ENCODE assay signal across 9 cellular contexts in the genomic region with DNA sequence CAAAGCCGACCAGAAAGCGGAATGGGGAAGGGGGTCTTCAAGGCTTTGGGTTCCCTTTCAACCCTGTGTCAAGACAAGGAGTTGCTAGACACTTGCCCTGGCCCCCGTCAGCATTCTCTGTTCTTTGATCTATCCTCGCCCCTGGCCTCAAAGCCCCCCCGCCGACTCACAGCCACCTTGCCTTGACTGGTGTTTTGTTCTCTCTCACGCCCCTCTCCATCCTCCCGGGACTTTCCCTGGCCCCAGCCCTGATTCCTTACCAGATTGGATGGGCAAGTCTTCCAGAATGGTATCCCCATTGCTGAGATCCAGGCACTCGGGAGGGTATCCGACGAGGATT. TPM values are rescaled to one million over a fixed set of nuclear protein-coding genes. Genes with fewer than 3 reads are reported as not detected.
DNase-seq lines count a peak whose midpoint lies in the region; ATAC-seq and TF ChIP-seq lines count a peak whose summit lies in the region.
"Had no signal": no experiment of that assay in that cellular context is flagged by ENCODE, and none has a peak within 500 bp of the region (broad histone marks: within the 10 kb centered on the region; RNA-seq: fewer than 3 reads in every experiment).

No MANE protein-coding gene starts in this region.

- H3K36me3 ChIP-seq in H7 (replicated peaks; ENCODE audit: control insufficient read depth, insufficient read depth, low read length) (peaks cover 9% of the 10 kb centered on the region), neuronal stem cell (replicated peaks in 1 of 2; ENCODE audit: control insufficient read depth in 2 of 2, insufficient read depth in 2 of 2, low read length in 2 of 2) (peaks cover 11 to 41% of the 10 kb centered on the region in 2 donors)

- no peaks in the 10 kb centered on the region for H3K9me3 Mint-ChIP-seq in endothelial cell (ENCODE audit: unreplicated experiment)

- H3K14ac ChIP-seq in neuronal stem cell (ENCODE audit: low read length): peak overlapping the region; percentile 77

- H2BK5ac ChIP-seq in neuronal stem cell (ENCODE audit: low read length): no peak overlapping the region

- peak overlapping the region; percentile 99 for H2AFZ ChIP-seq in neuronal stem cell (ENCODE audit: low read length)

- no peak overlapping the region for H2BK15ac ChIP-seq in neuronal stem cell (ENCODE audit: low read length)

- WGBS in neuronal stem cell (ENCODE audit: extremely low coverage in 2 of 2, insufficient read length in 2 of 2, insufficient replicate concordance in 1 of 2), 2 donors: no CpG with 5 or more reads among the region's 11 CpGs

- H3K23ac ChIP-seq in neuronal stem cell (ENCODE audit: low read depth, low read length, poor library complexity): peak overlapping the region; percentile 86

- DNase-seq in H7 (peak; percentile 68), endothelial cell (ENCODE audit: low spot score) (no peak), neuronal stem cell (ENCODE audit: low spot score) (no peak), NCI-H1694 (lab: John Stamatoyannopoulos, UW) (no peak), GM20000 (ENCODE audit: low spot score) (no peak)

- H3K27ac Mint-ChIP-seq in endothelial cell (ENCODE audit: unreplicated experiment): peak overlapping the region; percentile 96

- H2AK5ac ChIP-seq in neuronal stem cell (ENCODE audit: low read depth, low read length): no peak overlapping the region

- no peak overlapping the region for H2BK120ac ChIP-seq in neuronal stem cell (ENCODE audit: low read depth, low read length)

- no peak overlapping the region for H4K91ac ChIP-seq in neuronal stem cell (ENCODE audit: low read depth, low read length, poor library complexity)

- H3K4me2 ChIP-seq in neuronal stem cell (ENCODE audit: insufficient read depth, low read length, poor library complexity, severe bottlenecking): peak overlapping the region; percentile 79

- peak overlapping the region; percentile 98 for H3K18ac ChIP-seq in neuronal stem cell (ENCODE audit: low read length)

- H3K9ac ChIP-seq in neuronal stem cell (ENCODE audit: low read depth, low read length, poor library complexity): peak overlapping the region; percentile 89

- H3K4me3 ChIP-seq in H7 (ENCODE audit: insufficient read depth, low read depth, low read length) (peak overlapping the region; percentile 78), neuronal stem cell (ENCODE audit: low read length in 2 of 2) (peak overlapping the region; percentile 92 to 98)

- no peak overlapping the region for H3K4ac ChIP-seq in neuronal stem cell (ENCODE audit: low read length)

- no peak overlapping the region for H2BK12ac ChIP-seq in neuronal stem cell (ENCODE audit: low read length)

- H3K27me3 ChIP-seq in H7 (ENCODE audit: control insufficient read depth, insufficient read depth, low read length) (no peaks in the 10 kb centered on the region), neuronal stem cell (ENCODE audit: control insufficient read depth in 3 of 3, insufficient read depth in 3 of 3, low read depth in 1 of 3, low read length in 3 of 3) (peaks cover 0 to 3% (median 0%) of the 10 kb centered on the region in 3 experiments)

- peak overlapping the region; percentile 100 for H3K4me3 Mint-ChIP-seq in endothelial cell (ENCODE audit: unreplicated experiment)

- no peak overlapping the region for H4K8ac ChIP-seq in neuronal stem cell (ENCODE audit: low read depth, low read length)

- peak overlapping the region; percentile 92 for H3K27ac ChIP-seq in neuronal stem cell (replicated peaks; ENCODE audit: low read length)

- H3K4me1 Mint-ChIP-seq in endothelial cell (ENCODE audit: unreplicated experiment): peaks cover 22% of the 10 kb centered on the region

- ATAC-seq in SK-N-SH treated with all-trans-retinoic acid at 6 μM for 48 hours: peak; percentile 25; the same call in 2 of the 3 replicates
- ATAC-seq in GM18907 (IDR thresholded peaks at IDR 0.05; ENCODE audit: unreplicated experiment): no peak
- ATAC-seq in HG02623 (IDR thresholded peaks at IDR 0.05; ENCODE audit: unreplicated experiment): no peak

- TF ChIP-seq CTCF in endothelial cell (IDR thresholded peaks at IDR 0.05; ENCODE audit: unreplicated experiment) (no peak), GM20000 (IDR thresholded peaks at IDR 0.05; ENCODE audit: extremely low read depth, missing control alignments) (no peak)

- H3K4me1 ChIP-seq in neuronal stem cell (ENCODE audit: control insufficient read depth in 2 of 2, insufficient read depth in 1 of 2, low read depth in 1 of 2, low read length in 2 of 2): peaks cover 3 to 6% of the 10 kb centered on the region in 2 donors

- peaks cover 8% of the 10 kb centered on the region for H3K27me3 Mint-ChIP-seq in endothelial cell (ENCODE audit: unreplicated experiment)

- H3K9me3 ChIP-seq in neuronal stem cell (replicated peaks in 1 of 2; ENCODE audit: control insufficient read depth in 2 of 2, insufficient read depth in 1 of 2, low read depth in 1 of 2, low read length in 2 of 2): no peaks in the 10 kb centered on the region

- peaks cover 3% of the 10 kb centered on the region for H3K36me3 Mint-ChIP-seq in endothelial cell (ENCODE audit: low read depth, unreplicated experiment)

- peaks cover 2% of the 10 kb centered on the region for H3K79me1 ChIP-seq in neuronal stem cell (ENCODE audit: low read depth, low read length)

TF ChIP-seq in SK-N-SH treated with all-trans-retinoic acid at 6 μM for 48 hours, 23 proteins besides CTCF, POLR2A, EP300 and RAD21:
- TF ChIP-seq PPARA (CRISPR knock-in tag; IDR thresholded peaks at IDR 0.05; ENCODE audit: borderline replicate concordance): no peak
- TF ChIP-seq ZNF70 (CRISPR knock-in tag; IDR thresholded peaks at IDR 0.05): no peak
- TF ChIP-seq ZC3H10 (CRISPR knock-in tag; IDR thresholded peaks at IDR 0.05): no peak
- TF ChIP-seq ISL1 (CRISPR knock-in tag; IDR thresholded peaks at IDR 0.05): no peak
- TF ChIP-seq ZFP3 (CRISPR knock-in tag; IDR thresholded peaks at IDR 0.05): no peak

RNA-seq across cellular contexts. Expression of a gene that starts 0.6 kb away (rescaled TPM):
- total RNA-seq in H7 (2014; rRNA removed; shearing (Covaris generic)): 19.2 and 22.5 TPM in 2 replicates
- total RNA-seq in endothelial cell (ENCODE audit: unreplicated experiment): 9.0 TPM
- polyA plus RNA-seq in neuronal stem cell (2013, experiment 1 of 2): 7.8 TPM
- polyA plus RNA-seq in neuronal stem cell (2013, experiment 2 of 2): 8.1 TPM

RNA-seq across cellular contexts. Expression of a gene that starts 2.7 kb away (rescaled TPM):
- total RNA-seq in H7 (2014; rRNA removed; shearing (Covaris generic)): 12.7 and 16.6 TPM in 2 replicates
- total RNA-seq in endothelial cell (ENCODE audit: unreplicated experiment): 8.9 TPM
- 3.0 TPM for polyA plus RNA-seq in neuronal stem cell (2013, experiment 1 of 2)
- 3.1 TPM for polyA plus RNA-seq in neuronal stem cell (2013, experiment 2 of 2)

RNA-seq across cellular contexts. Expression of a gene that starts 17.8 kb away (rescaled TPM):
- 0.52 and 0.55 TPM in 2 replicates for total RNA-seq in H7 (2014; rRNA removed; shearing (Covaris generic))
- total RNA-seq in endothelial cell (ENCODE audit: unreplicated experiment): 0.08 TPM
- 0.15 TPM for polyA plus RNA-seq in neuronal stem cell (2013, experiment 1 of 2)
- polyA plus RNA-seq in neuronal stem cell (2013, experiment 2 of 2): 0.17 TPM

RNA-seq across cellular contexts. Expression of a gene that starts 38.3 kb away (rescaled TPM):
- not detected in 2 replicates for total RNA-seq in H7 (2014; rRNA removed; shearing (Covaris generic))
- total RNA-seq in endothelial cell (ENCODE audit: unreplicated experiment): 6.6 TPM
- not detected for polyA plus RNA-seq in neuronal stem cell (2013, experiment 1 of 2)
- polyA plus RNA-seq in neuronal stem cell (2013, experiment 2 of 2): not detected
- total RNA-seq: RPMI7951 had no signal

RNA-seq across cellular contexts. Expression of a gene that starts 53.6 kb away (rescaled TPM):
- not detected in 2 replicates for total RNA-seq in H7 (2014; rRNA removed; shearing (Covaris generic))
- total RNA-seq in endothelial cell (ENCODE audit: unreplicated experiment): not detected
- polyA plus RNA-seq in neuronal stem cell (2013, experiment 1 of 2): not detected
- polyA plus RNA-seq in neuronal stem cell (2013, experiment 2 of 2): not detected
- total RNA-seq: RPMI7951 had no signal
